ENCODE assay signal across 1 cellular context in genomic region chr22:39534591-39535301, GRCh38.
A peak's percentile ranks its signal among the peaks of the same experiment; 100 is the strongest.
TF ChIP-seq lines count a peak whose summit lies in the region.

No MANE protein-coding gene starts in this region.

TF ChIP-seq in HEK293, 187 proteins besides CTCF, POLR2A, EP300 and RAD21 (continued from another document):
- peak; percentile 58 for TF ChIP-seq ZBTB26 (tag by site-specific recombination; optimal IDR thresholded peaks at IDR 0.05)
- no peak for TF ChIP-seq ZNF211 (tag by site-specific recombination; IDR thresholded peaks at IDR 0.05; ENCODE audit: low read depth)
